In the genomic region with DNA sequence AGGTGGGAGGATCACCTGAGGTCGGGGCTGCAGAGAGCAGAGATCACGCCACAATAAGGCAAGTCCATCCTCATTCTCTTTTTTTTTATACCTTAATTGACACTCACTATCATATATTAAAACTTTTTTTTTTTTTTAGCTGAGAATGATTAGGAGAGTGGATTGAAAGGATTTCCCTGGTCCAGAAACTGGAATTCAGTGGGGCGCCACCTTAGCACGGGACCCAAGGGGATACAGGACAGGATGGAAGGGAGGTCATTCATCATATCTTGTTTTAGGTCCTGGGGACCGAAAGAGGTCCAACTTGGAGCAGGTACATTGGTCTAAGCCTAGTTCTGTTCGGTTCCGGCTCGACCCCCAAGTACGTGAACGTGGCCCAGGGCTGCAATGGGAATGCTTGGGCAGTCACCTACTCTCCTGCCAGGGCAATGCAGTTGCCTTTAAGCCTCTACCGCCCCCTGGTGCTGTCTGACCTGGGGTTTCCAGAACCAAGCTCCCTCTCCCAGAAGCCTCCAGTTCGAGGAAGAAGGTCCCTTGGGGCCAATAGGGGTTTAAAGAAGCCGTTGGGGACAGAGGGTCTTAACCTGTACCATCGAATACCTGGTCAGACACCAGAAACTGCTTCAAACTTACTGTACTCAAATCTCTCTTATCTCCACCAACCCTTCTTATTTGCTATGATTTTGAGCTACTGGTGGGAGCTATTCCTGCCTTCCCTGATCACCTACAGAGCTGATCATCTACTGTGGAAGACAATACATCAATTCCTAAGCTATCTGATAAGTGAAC, we compare ENCODE assay signal across 8 cellular contexts. TPM values are rescaled to one million over a fixed set of nuclear protein-coding genes. Genes with fewer than 3 reads are reported as not detected.
DNase-seq lines count a peak whose midpoint lies in the region; ATAC-seq and TF ChIP-seq lines count a peak whose summit lies in the region.

No MANE protein-coding gene starts in this region.

- no peak for TF ChIP-seq EP300 in SK-N-SH (IDR thresholded peaks at IDR 0.05; ENCODE audit: borderline replicate concordance in 1 of 2, low read depth in 1 of 2, low read length in 1 of 2)

- TF ChIP-seq RAD21 in SK-N-SH (IDR thresholded peaks at IDR 0.05; ENCODE audit: low read length), result peak; percentile 58

- no peaks in the 10 kb centered on the region for H3K79me2 ChIP-seq in SK-N-SH (ENCODE audit: insufficient read depth)

- DNase-seq in Caco-2 (peak; percentile 78 to 82), HuH-7 (ENCODE audit: low spot score) (peak; percentile 94), SK-N-SH (peak; percentile 48), ascending aorta (ENCODE audit: low spot score in 2 of 2) (peak in 1 of 2 donors; percentile 73), islet precursor cell (peak; percentile 88), NCI-H187 treated with DMSO at 0.1 percent for 48 hours (lab: John Stamatoyannopoulos, UW) (no peak)
- DNase-seq in stimulated activated CD8-positive, alpha-beta memory T cell treated with anti-CD3 and anti-CD28 coated beads, Interleukin-15, amount 100 ng/mL, for 1 hour (ENCODE audit: low read depth), result peak; percentile 24

- TF ChIP-seq CTCF in Caco-2 (IDR thresholded peaks at IDR 0.05; ENCODE audit: insufficient read depth in 1 of 2, low read depth in 1 of 2, low read length in 1 of 2, severe bottlenecking in 1 of 2, unreplicated experiment in 1 of 2) (peak; percentile 59 to 74), SK-N-SH (IDR thresholded peaks at IDR 0.05) (peak; percentile 54), ascending aorta (IDR thresholded peaks at IDR 0.05) (peak in 2 of 3 experiments; percentile 47 to 61)

- intact Hi-C loops in Caco-2 (cut with micrococcal nuclease; ENCODE audit: unreplicated experiment) (loop anchor here (1.0 to 2.0 kb wide), 2 partner anchors 78 to 122 kb away; no protein-coding TSS in a partner anchor), ascending aorta (cut with DNase I) (no loop called here)

- 70% methylated on average over 13 of the region's 14 CpGs for WGBS in SK-N-SH (ENCODE audit: low lambda C conversion rate)

- no peak overlapping the region for H3K27ac Mint-ChIP-seq in Caco-2 (ENCODE audit: unreplicated experiment)

- peak overlapping the region; percentile 47 for H2AFZ ChIP-seq in SK-N-SH (ENCODE audit: low read depth)

- H3K36me3 ChIP-seq in Caco-2 (ENCODE audit: control insufficient read depth, insufficient read depth, low read length) (no peaks in the 10 kb centered on the region), SK-N-SH (replicated peaks in 1 of 2; ENCODE audit: control insufficient read depth in 1 of 2, insufficient read depth in 2 of 2, low read length in 1 of 2) (no peaks in the 10 kb centered on the region), ascending aorta (no peaks in the 10 kb centered on the region)

- H3K4me3 Mint-ChIP-seq in Caco-2 (ENCODE audit: unreplicated experiment), result no peak overlapping the region

- H3K9me3 ChIP-seq in Caco-2 (peaks cover 7% of the 10 kb centered on the region; the same call in 1 of the 2 replicates), SK-N-SH (no peaks in the 10 kb centered on the region), ascending aorta (no peaks in the 10 kb centered on the region)

- no peaks in the 10 kb centered on the region for H4K20me1 ChIP-seq in SK-N-SH (ENCODE audit: insufficient read depth)

- no peaks in the 10 kb centered on the region for H3K36me3 Mint-ChIP-seq in Caco-2 (ENCODE audit: insufficient read depth, unreplicated experiment)

- no peaks in the 10 kb centered on the region for H3K27me3 Mint-ChIP-seq in Caco-2 (ENCODE audit: insufficient read depth, unreplicated experiment)

- H3K9me2 ChIP-seq in SK-N-SH, result no peaks in the 10 kb centered on the region

- no peak overlapping the region for H3K27ac ChIP-seq in SK-N-SH (ENCODE audit: low read depth in 2 of 2, low read length in 1 of 2)
- H3K27ac ChIP-seq in ascending aorta, result no peak overlapping the region

- no peak overlapping the region for H3K4me2 ChIP-seq in SK-N-SH

- no peak overlapping the region for H3K4me3 ChIP-seq in Caco-2 (ENCODE audit: low read depth, low read length)
- no peak overlapping the region for H3K4me3 ChIP-seq in SK-N-SH (ENCODE audit: low read depth in 2 of 2, low read length in 1 of 2)
- H3K4me3 ChIP-seq in ascending aorta, result no peak overlapping the region

- H3K9ac ChIP-seq in SK-N-SH, result no peak overlapping the region

- peaks cover 8% of the 10 kb centered on the region for H3K9me3 Mint-ChIP-seq in Caco-2 (ENCODE audit: unreplicated experiment)

- POLR2A ChIA-PET in Caco-2 (lab: Charles Lee), result interaction anchor here (0.6 kb wide), 1 partner anchor 19 kb away, joined by 7 read pairs; no protein-coding TSS in a partner anchor
- POLR2A ChIA-PET in SK-N-SH (lab: Yijun Ruan, JAX), result no interaction called here

- H3K27me3 ChIP-seq in Caco-2 (replicated peaks; ENCODE audit: control insufficient read depth, insufficient read depth, low read length) (no peaks in the 10 kb centered on the region), SK-N-SH (ENCODE audit: insufficient read depth) (no peaks in the 10 kb centered on the region), ascending aorta (no peaks in the 10 kb centered on the region)

- ATAC-seq in HG02938 (IDR thresholded peaks at IDR 0.05; ENCODE audit: unreplicated experiment), result no peak

- H3K4me1 ChIP-seq in Caco-2 (no peaks in the 10 kb centered on the region), SK-N-SH (ENCODE audit: control insufficient read depth in 1 of 2, insufficient read depth in 2 of 2, low read depth in 1 of 2, low read length in 1 of 2) (no peaks in the 10 kb centered on the region), ascending aorta (no peaks in the 10 kb centered on the region)

- H3K4me1 Mint-ChIP-seq in Caco-2 (ENCODE audit: low read depth, unreplicated experiment), result no peaks in the 10 kb centered on the region

- CTCF ChIA-PET in Caco-2 (lab: Charles Lee), result interaction anchor here (0.5 to 1.6 kb wide), 17 partner anchors 11 to 400 kb away, joined by 3 to 13 read pairs (median 4); a partner anchor contains a TSS
- CTCF ChIA-PET in SK-N-SH (lab: Yijun Ruan, JAX), result interaction anchor here (0.6 to 2.4 kb wide), 9 partner anchors 10 to 192 kb away, joined by 3 to 18 read pairs (median 3); no protein-coding TSS in a partner anchor

- no TSS peak for BruUV-seq in Caco-2 (replicated peaks; lab: Mats Ljungman, UMichigan)

- H3F3A ChIP-seq in SK-N-SH (replicated peaks; ENCODE audit: insufficient read depth), result no peaks in the 10 kb centered on the region

TF ChIP-seq in SK-N-SH, 30 proteins besides CTCF, POLR2A, EP300 and RAD21:
- peak; percentile 49 for TF ChIP-seq SMC3 (IDR thresholded peaks at IDR 0.05; ENCODE audit: low read depth, low read length)
- TF ChIP-seq, protein P1, sequence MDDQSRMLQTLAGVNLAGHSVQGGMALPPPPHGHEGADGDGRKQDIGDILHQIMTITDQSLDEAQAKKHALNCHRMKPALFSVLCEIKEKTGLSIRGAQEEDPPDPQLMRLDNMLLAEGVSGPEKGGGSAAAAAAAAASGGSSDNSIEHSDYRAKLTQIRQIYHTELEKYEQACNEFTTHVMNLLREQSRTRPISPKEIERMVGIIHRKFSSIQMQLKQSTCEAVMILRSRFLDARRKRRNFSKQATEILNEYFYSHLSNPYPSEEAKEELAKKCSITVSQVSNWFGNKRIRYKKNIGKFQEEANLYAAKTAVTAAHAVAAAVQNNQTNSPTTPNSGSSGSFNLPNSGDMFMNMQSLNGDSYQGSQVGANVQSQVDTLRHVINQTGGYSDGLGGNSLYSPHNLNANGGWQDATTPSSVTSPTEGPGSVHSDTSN (IDR thresholded peaks at IDR 0.05), result no peak

RNA-seq across cellular contexts. Expression of a gene that starts 19.9 kb away (rescaled TPM):
- total RNA-seq in Caco-2 (2022) (53.4 and 55.5 TPM in 2 replicates), ascending aorta (13.3 TPM)
- 12.7 and 15.2 TPM in 2 replicates for polyA plus RNA-seq in SK-N-SH (2012; rRNA removed)
- 10.5 and 10.9 TPM in 2 replicates for polyA plus RNA-seq in SK-N-SH (2012; cell fraction: cytosol; rRNA removed)
- polyA plus RNA-seq in SK-N-SH (2012; cell fraction: nucleus; rRNA removed), result 19.6 and 31.5 TPM in 2 replicates

RNA-seq across cellular contexts. Expression of a gene that starts 34.2 kb away (rescaled TPM):
- total RNA-seq in Caco-2 (2022), result 36.4 and 39.5 TPM in 2 replicates
- 28.9 and 35.1 TPM in 2 replicates for polyA plus RNA-seq in SK-N-SH (2012; rRNA removed)
- 12.4 and 23.5 TPM in 2 replicates for polyA plus RNA-seq in SK-N-SH (2012; cell fraction: cytosol; rRNA removed)
- 17.0 and 19.2 TPM in 2 replicates for polyA plus RNA-seq in SK-N-SH (2012; cell fraction: nucleus; rRNA removed)
- total RNA-seq in ascending aorta, result 32.7 TPM
